Comparison of ENCODE assay signal across 22 cellular contexts in genomic region chr6:43776799-43777776, GRCh38. TPM values are rescaled to one million over a fixed set of nuclear protein-coding genes. Genes with fewer than 3 reads are reported as not detected.
DNase-seq lines count a peak whose midpoint lies in the region; TF ChIP-seq lines count a peak whose summit lies in the region.
"Had no signal": no experiment of that assay in that cellular context is flagged by ENCODE, and none has a peak within 500 bp of the region (broad histone marks: within the 10 kb centered on the region; RNA-seq: fewer than 3 reads in every experiment).

No MANE protein-coding gene starts in this region.

- no peak overlapping the region for H2BK15ac ChIP-seq in neuronal stem cell (ENCODE audit: low read length)

- no peak for DNase-seq in T-helper 2 cell treated with Interferon-gamma antibody and Interleukin-4, amounts not matched to agents 5 μg/mL and 100 μg/mL, for 36 hours (ENCODE audit: low spot score)
- no peak for DNase-seq in T-helper 2 cell
- DNase-seq in cardiac muscle cell (ENCODE audit: low read depth in 1 of 2, low spot score in 1 of 2) = no peak
- no peak for DNase-seq in neuronal stem cell (ENCODE audit: low spot score)
- DNase-seq in uterus = no peak
- DNase-seq in NCI-H2196 treated with DMSO at 0.1 percent for 48 hours (lab: John Stamatoyannopoulos, UW; ENCODE audit: unreplicated experiment) = no peak
- no peak for DNase-seq in KBM-7
- no peak for DNase-seq in HUDEP-2 (lab: John Stamatoyannopoulos, UW; ENCODE audit: unreplicated experiment in 76 of 76)
- DNase-seq: activated B cell treated with CpG ODN at 0.5 μM for 24 hours; activated CD8-positive, alpha-beta T cell treated with anti-CD3 and anti-CD28 coated beads for 36 hours; activated naive CD4-positive, alpha-beta T cell treated with anti-CD3 and anti-CD28 coated beads, Interleukin-2, amount 10 ng/mL, durations not matched to agents 7 days and 5 days; activated T-cell treated with anti-CD3 and anti-CD28 coated beads, Interleukin-2, amount 50 U/mL, for 24 hours; Caco-2; endodermal cell; natural killer cell; NCI-H1417; NCI-H2107; NCI-H526; SIG-M5; stimulated activated naive CD4-positive, alpha-beta T cell had no signal

- no peaks in the 10 kb centered on the region for H3K27me3 Mint-ChIP-seq in T-helper 2 cell treated with Interferon-gamma antibody and Interleukin-4, amounts not matched to agents 5 μg/mL and 100 μg/mL, for 36 hours (ENCODE audit: low read depth)

- peak overlapping the region; percentile 64 for H3K27ac ChIP-seq in cardiac muscle cell
- H3K27ac ChIP-seq in neuronal stem cell (replicated peaks; ENCODE audit: low read length) = no peak overlapping the region
- H3K27ac ChIP-seq in uterus = peak overlapping the region; percentile 30 to 89

- H3K9me3 Mint-ChIP-seq in T-helper 2 cell treated with Interferon-gamma antibody and Interleukin-4, amounts not matched to agents 5 μg/mL and 100 μg/mL, for 36 hours = no peaks in the 10 kb centered on the region
- H3K9me3 Mint-ChIP-seq: activated B cell treated with CpG ODN at 0.5 μM for 24 hours; activated CD8-positive, alpha-beta T cell treated with anti-CD3 and anti-CD28 coated beads for 36 hours; activated naive CD4-positive, alpha-beta T cell treated with anti-CD3 and anti-CD28 coated beads, Interleukin-2, amount 10 ng/mL, durations not matched to agents 7 days and 5 days; activated T-cell treated with anti-CD3 and anti-CD28 coated beads, Interleukin-2, amount 50 U/mL, for 24 hours; endodermal cell; memory B cell; natural killer cell had no signal

- H3K36me3 ChIP-seq in cardiac muscle cell (peaks cover 62% of the 10 kb centered on the region), neuronal stem cell (replicated peaks in 1 of 2; ENCODE audit: control insufficient read depth in 2 of 2, insufficient read depth in 2 of 2, low read length in 2 of 2) (peaks cover 35 to 60% of the 10 kb centered on the region in 2 donors), uterus (no peaks in the 10 kb centered on the region)

- H3K9ac ChIP-seq in neuronal stem cell (ENCODE audit: low read depth, low read length, poor library complexity) = no peak overlapping the region

- H3K23ac ChIP-seq in neuronal stem cell (ENCODE audit: low read depth, low read length, poor library complexity) = peak overlapping the region; percentile 40

- no peaks in the 10 kb centered on the region for H3K9me3 ChIP-seq in cardiac muscle cell (ENCODE audit: low read depth)
- H3K9me3 ChIP-seq in neuronal stem cell (replicated peaks in 1 of 2; ENCODE audit: control insufficient read depth in 2 of 2, insufficient read depth in 1 of 2, low read depth in 1 of 2, low read length in 2 of 2) = no peaks in the 10 kb centered on the region
- no peaks in the 10 kb centered on the region for H3K9me3 ChIP-seq in uterus
- H3K9me3 ChIP-seq: Caco-2, tibial nerve had no signal

- in situ Hi-C loops in KBM-7 (cut with MboI; ENCODE audit: low pct_unique_long_range_greater_than_20kb, low sequenced_read_pairs) = no loop called here

- no peak overlapping the region for H4K91ac ChIP-seq in neuronal stem cell (ENCODE audit: low read depth, low read length, poor library complexity)

- H3K4me3 ChIP-seq in cardiac muscle cell (no peak overlapping the region), neuronal stem cell (ENCODE audit: low read length in 2 of 2) (no peak overlapping the region), uterus (no peak overlapping the region)
- H3K4me3 ChIP-seq: tibial nerve had no signal

- H3K79me1 ChIP-seq in neuronal stem cell (ENCODE audit: low read depth, low read length) = peaks cover 18% of the 10 kb centered on the region

- H2BK5ac ChIP-seq in neuronal stem cell (ENCODE audit: low read length) = no peak overlapping the region

- WGBS in neuronal stem cell (ENCODE audit: extremely low coverage in 2 of 2, insufficient read length in 2 of 2, insufficient replicate concordance in 1 of 2), 2 donors = no CpG with 5 or more reads among the region's 18 CpGs

- no peak overlapping the region for H2BK120ac ChIP-seq in neuronal stem cell (ENCODE audit: low read depth, low read length)

- no peak overlapping the region for H3K4me3 Mint-ChIP-seq in T-helper 2 cell treated with Interferon-gamma antibody and Interleukin-4, amounts not matched to agents 5 μg/mL and 100 μg/mL, for 36 hours
- H3K4me3 Mint-ChIP-seq: activated B cell treated with CpG ODN at 0.5 μM for 24 hours; activated CD8-positive, alpha-beta T cell treated with anti-CD3 and anti-CD28 coated beads for 36 hours; activated naive CD4-positive, alpha-beta T cell treated with anti-CD3 and anti-CD28 coated beads, Interleukin-2, amount 10 ng/mL, durations not matched to agents 7 days and 5 days; activated T-cell treated with anti-CD3 and anti-CD28 coated beads, Interleukin-2, amount 50 U/mL, for 24 hours; endodermal cell; memory B cell; natural killer cell had no signal

- peak overlapping the region; percentile 5 for H3K27ac Mint-ChIP-seq in T-helper 2 cell treated with Interferon-gamma antibody and Interleukin-4, amounts not matched to agents 5 μg/mL and 100 μg/mL, for 36 hours
- H3K27ac Mint-ChIP-seq: activated B cell treated with CpG ODN at 0.5 μM for 24 hours; activated CD8-positive, alpha-beta T cell treated with anti-CD3 and anti-CD28 coated beads for 36 hours; activated naive CD4-positive, alpha-beta T cell treated with anti-CD3 and anti-CD28 coated beads, Interleukin-2, amount 10 ng/mL, durations not matched to agents 7 days and 5 days; activated T-cell treated with anti-CD3 and anti-CD28 coated beads, Interleukin-2, amount 50 U/mL, for 24 hours; endodermal cell; memory B cell; natural killer cell had no signal

- no peak overlapping the region for H3K18ac ChIP-seq in neuronal stem cell (ENCODE audit: low read length)

- no peak overlapping the region for H2AK5ac ChIP-seq in neuronal stem cell (ENCODE audit: low read depth, low read length)

- TF ChIP-seq CTCF in cardiac muscle cell (IDR thresholded peaks at IDR 0.05; ENCODE audit: low read depth, low read length) (no peak), uterus (IDR thresholded peaks at IDR 0.05) (no peak)

- intact Hi-C loops in uterus (cut with DNase I; ENCODE audit: low total_unique reads) = loop anchor here (10.0 kb wide), 1 partner anchor 228 kb away; no protein-coding TSS in a partner anchor

- no peak overlapping the region for H2AFZ ChIP-seq in neuronal stem cell (ENCODE audit: low read length)

- no peak for TF ChIP-seq POLR2A in uterus (IDR thresholded peaks at IDR 0.05)

- H3K27me3 ChIP-seq in cardiac muscle cell (no peaks in the 10 kb centered on the region), neuronal stem cell (ENCODE audit: control insufficient read depth in 3 of 3, insufficient read depth in 3 of 3, low read depth in 1 of 3, low read length in 3 of 3) (no peaks in the 10 kb centered on the region), uterus (no peaks in the 10 kb centered on the region)
- H3K27me3 ChIP-seq: tibial nerve had no signal

- peaks cover 33% of the 10 kb centered on the region for H3K4me1 Mint-ChIP-seq in T-helper 2 cell treated with Interferon-gamma antibody and Interleukin-4, amounts not matched to agents 5 μg/mL and 100 μg/mL, for 36 hours (ENCODE audit: low read depth)

- H3K14ac ChIP-seq in neuronal stem cell (ENCODE audit: low read length) = no peak overlapping the region

- H3K4me2 ChIP-seq in neuronal stem cell (ENCODE audit: insufficient read depth, low read length, poor library complexity, severe bottlenecking) = no peak overlapping the region

- H3K4me1 ChIP-seq in cardiac muscle cell (ENCODE audit: low read depth) (peaks cover 10% of the 10 kb centered on the region), neuronal stem cell (ENCODE audit: control insufficient read depth in 2 of 2, insufficient read depth in 1 of 2, low read depth in 1 of 2, low read length in 2 of 2) (peaks cover 19 to 22% of the 10 kb centered on the region in 2 donors), uterus (peaks cover 0 to 5% of the 10 kb centered on the region in 2 donors)

- H4K8ac ChIP-seq in neuronal stem cell (ENCODE audit: low read depth, low read length) = no peak overlapping the region

- H3K4ac ChIP-seq in neuronal stem cell (ENCODE audit: low read length) = no peak overlapping the region

- H3K36me3 Mint-ChIP-seq in T-helper 2 cell treated with Interferon-gamma antibody and Interleukin-4, amounts not matched to agents 5 μg/mL and 100 μg/mL, for 36 hours (ENCODE audit: low read depth) = peaks cover 31% of the 10 kb centered on the region
- H3K36me3 Mint-ChIP-seq: memory B cell, natural killer cell had no signal

- no peak overlapping the region for H2BK12ac ChIP-seq in neuronal stem cell (ENCODE audit: low read length)

RNA-seq across cellular contexts. Expression of gene VEGFA, which starts 7.1 kb away (rescaled TPM):
- total RNA-seq in cardiac muscle cell (409 and 626 TPM in 2 replicates), uterus (100 to 1,000 TPM in 3 of 4 donors, 10 to 100 TPM in 1; 81.0 to 247 (median 156) TPM)
- polyA plus RNA-seq in cardiac muscle cell = 199 and 228 TPM in 2 replicates
- polyA plus RNA-seq in neuronal stem cell (2013, experiment 1 of 2) = 29.0 TPM
- 29.1 TPM for polyA plus RNA-seq in neuronal stem cell (2013, experiment 2 of 2)
